21 cellular contexts compared by ENCODE assay signal in the genomic region with DNA sequence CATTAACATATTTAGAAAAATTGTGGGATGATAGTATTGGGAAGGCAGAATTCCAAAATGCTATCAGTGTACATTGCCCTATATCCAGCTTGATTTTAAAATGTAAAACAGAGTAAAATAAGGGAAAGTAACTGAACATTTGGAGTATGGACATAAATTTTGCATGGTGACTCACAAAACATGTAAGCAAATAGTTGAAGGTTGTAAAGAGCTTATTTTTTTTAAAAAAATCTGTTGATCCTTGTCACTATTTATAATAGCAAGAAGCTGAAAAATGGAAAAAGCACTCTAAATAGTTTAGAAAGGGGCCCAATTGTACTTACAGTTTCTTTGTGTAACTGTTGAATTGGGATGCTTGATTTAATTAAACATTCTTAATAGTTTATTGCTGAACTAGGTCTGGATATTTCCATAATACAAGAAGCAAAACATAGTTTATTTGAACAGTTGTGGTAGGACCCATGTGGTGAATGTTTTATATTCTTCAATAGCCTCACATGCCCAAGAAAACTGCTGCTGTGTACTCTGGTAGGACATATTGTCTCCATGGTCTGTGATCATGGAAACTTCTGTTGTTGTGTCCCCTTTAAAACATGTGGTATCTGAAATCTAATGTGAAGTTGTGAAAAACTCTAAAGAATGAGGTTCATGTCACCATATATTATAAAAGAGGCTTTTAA.
DNase-seq lines count a peak whose midpoint lies in the region; ATAC-seq and TF ChIP-seq lines count a peak whose summit lies in the region.
"Had no signal": no experiment of that assay in that cellular context is flagged by ENCODE, and none has a peak within 500 bp of the region (broad histone marks: within the 10 kb centered on the region; RNA-seq: fewer than 3 reads in every experiment).

No MANE protein-coding gene starts in this region.

- ATAC-seq in thoracic aorta (ENCODE audit: insufficient number of reproducible peaks, low FRiP score, low read depth) (no peak), GM21529 (IDR thresholded peaks at IDR 0.05; ENCODE audit: unreplicated experiment) (no peak)
- ATAC-seq: lower lobe of right lung, right cardiac atrium had no signal

- H3K4me1 ChIP-seq in adrenal gland (replicated peaks in 1 of 2) = peaks cover 12 to 30% of the 10 kb centered on the region in 2 donors
- peaks cover 20 to 52% of the 10 kb centered on the region in 2 donors for H3K4me1 ChIP-seq in thoracic aorta (ENCODE audit: control insufficient read depth in 1 of 2, low read depth in 2 of 2)
- H3K4me1 ChIP-seq: lower lobe of right lung had no signal

- H3K27ac ChIP-seq in adrenal gland (peak overlapping the region in 3 of 5 donors; percentile 38 to 63 (median 41)), thoracic aorta (peak overlapping the region; percentile 87 to 92)
- H3K27ac ChIP-seq: hepatocyte, KMS-11, lower lobe of right lung had no signal

- H3K27me3 ChIP-seq in adrenal gland = no peaks in the 10 kb centered on the region
- H3K27me3 ChIP-seq in thoracic aorta (replicated peaks; ENCODE audit: insufficient read depth) = no peaks in the 10 kb centered on the region
- no peaks in the 10 kb centered on the region for H3K27me3 ChIP-seq in H7 (ENCODE audit: control insufficient read depth, insufficient read depth, low read length)
- H3K27me3 ChIP-seq: hepatocyte had no signal

- H3K36me3 ChIP-seq in adrenal gland (replicated peaks in 1 of 2) = no peaks in the 10 kb centered on the region
- no peaks in the 10 kb centered on the region for H3K36me3 ChIP-seq in thoracic aorta
- no peaks in the 10 kb centered on the region for H3K36me3 ChIP-seq in H7 (replicated peaks; ENCODE audit: control insufficient read depth, insufficient read depth, low read length)

- peak; percentile 54 for DNase-seq in LHCN-M2 (ENCODE audit: low read depth)
- DNase-seq in adrenal gland = no peak
- peak; percentile 21 for DNase-seq in fibroblast of mammary gland (ENCODE audit: low read depth)
- DNase-seq in thoracic aorta (ENCODE audit: low spot score) = no peak
- no peak for DNase-seq in NCI-H1105 treated with DMSO at 0.1 percent for 48 hours (lab: John Stamatoyannopoulos, UW)
- no peak for DNase-seq in H7
- DNase-seq in NCI-H2107 treated with DMSO at 0.1 percent for 48 hours (lab: John Stamatoyannopoulos, UW; ENCODE audit: unreplicated experiment) = no peak
- DNase-seq: activated CD4-positive, alpha-beta T cell treated with anti-CD3 and anti-CD28 coated beads for 48 hours; activated naive CD4-positive, alpha-beta T cell treated with anti-CD3 and anti-CD28 coated beads for 36 hours; activated T-cell treated with anti-CD3 and anti-CD28 coated beads, Interleukin-2, amount 50 U/mL, for 24 hours; amygdala; CD4-positive, alpha-beta memory T cell; foreskin melanocyte; lower lobe of right lung; NCI-H1694; NCI-H526; nephron progenitor cell; right cardiac atrium had no signal

- no peak for TF ChIP-seq POLR2A in adrenal gland (IDR thresholded peaks at IDR 0.05)

- H3K9me3 ChIP-seq in adrenal gland (replicated peaks in 1 of 3) (no peaks in the 10 kb centered on the region), thoracic aorta (no peaks in the 10 kb centered on the region)
- H3K9me3 ChIP-seq: lower lobe of right lung had no signal

- TF ChIP-seq CTCF in adrenal gland (IDR thresholded peaks at IDR 0.05) = no peak
- no peak for TF ChIP-seq CTCF in fibroblast of mammary gland (conservative IDR thresholded peaks at IDR 0.05; ENCODE audit: control insufficient read depth, insufficient read depth, low read depth, low read length)
- no peak for TF ChIP-seq CTCF in thoracic aorta (IDR thresholded peaks at IDR 0.05)

- no peak overlapping the region for H3K4me3 ChIP-seq in adrenal gland
- no peak overlapping the region for H3K4me3 ChIP-seq in fibroblast of mammary gland (ENCODE audit: control insufficient read depth, low read depth, low read length)
- no peak overlapping the region for H3K4me3 ChIP-seq in thoracic aorta
- no peak overlapping the region for H3K4me3 ChIP-seq in H7 (ENCODE audit: insufficient read depth, low read depth, low read length)
- H3K4me3 ChIP-seq: hepatocyte, lower lobe of right lung had no signal

- intact Hi-C loops in adrenal gland (cut with DNase I) = no loop called here

Comparison
In these comparisons a context has a peak if more than half of its experiments do, and no peak if none do; other contexts are left out.
1. DNase-seq: peak in LHCN-M2 (single experiment) and fibroblast of mammary gland (single experiment); none in adrenal gland (0 of 7), thoracic aorta (single experiment), NCI-H1105 treated with DMSO at 0.1 percent for 48 hours (single experiment), H7 (single experiment) and NCI-H2107 treated with DMSO at 0.1 percent for 48 hours (single experiment).